ENCODE assay signal across 8 cellular contexts in genomic region chr12:51923506-51924365, GRCh38. TPM values are rescaled to one million over a fixed set of nuclear protein-coding genes. Genes with fewer than 3 reads are reported as not detected.
DNase-seq lines count a peak whose midpoint lies in the region; ATAC-seq and TF ChIP-seq lines count a peak whose summit lies in the region.

No MANE protein-coding gene starts in this region.

- ATAC-seq in sciatic nerve (peak; percentile 88), HG03378 (IDR thresholded peaks at IDR 0.05; ENCODE audit: unreplicated experiment) (no peak), GM21528 (IDR thresholded peaks at IDR 0.05; ENCODE audit: low FRiP score, unreplicated experiment) (no peak)

- intact Hi-C loops in OCI-LY7 (cut with micrococcal nuclease; ENCODE audit: unreplicated experiment) (no loop called here), cardiac septum (cut with DNase I) (loop anchor here (2.0 kb wide), 2 partner anchors 27 to 57 kb away; no protein-coding TSS in a partner anchor), sciatic nerve (cut with DNase I) (no loop called here)

- H3K4me1 ChIP-seq in OCI-LY7 (ENCODE audit: insufficient read depth, low read length, poor library complexity, severe bottlenecking), result peaks cover 18% of the 10 kb centered on the region

- H4K20me1 ChIP-seq in OCI-LY7 (ENCODE audit: insufficient read depth, low read length), result no peaks in the 10 kb centered on the region

- DNase-seq in D341Med (ENCODE audit: low spot score) (peak; percentile 87), OCI-LY7 (ENCODE audit: low spot score) (peak; percentile 29), cardiac septum (ENCODE audit: low spot score) (peak; percentile 87), sciatic nerve (ENCODE audit: low spot score) (peak; percentile 81), GM19240 (ENCODE audit: insufficient read length, low spot score) (no peak)
- DNase-seq in activated effector memory CD4-positive, alpha-beta T cell treated with Interleukin-2 at 50 U/mL for 16 hours, result peak; percentile 23

- no peak overlapping the region for H3K4me3 ChIP-seq in OCI-LY7 (ENCODE audit: low read depth, low read length, poor library complexity, severe bottlenecking)

- no TSS peak for BruUV-seq in OCI-LY7 (replicated peaks; lab: Mats Ljungman, UMichigan)

- CTCF ChIA-PET in OCI-LY7 (lab: Charles Lee; ENCODE audit: unreplicated experiment), result no interaction called here

- POLR2A ChIA-PET in OCI-LY7 (lab: Charles Lee), result no interaction called here

- H3K9me3 ChIP-seq in OCI-LY7 (ENCODE audit: low read length), result no peaks in the 10 kb centered on the region

- H3K79me2 ChIP-seq in OCI-LY7 (ENCODE audit: insufficient read depth, low read depth, low read length), result no peaks in the 10 kb centered on the region

- H2AFZ ChIP-seq in OCI-LY7 (ENCODE audit: low read length), result peak overlapping the region; percentile 35; the same call in 1 of the 2 replicates

- H3K4me2 ChIP-seq in OCI-LY7 (ENCODE audit: low read length), result no peak overlapping the region

- H3K9me2 ChIP-seq in OCI-LY7 (ENCODE audit: insufficient read depth, low read length), result no peaks in the 10 kb centered on the region

- peak; percentile 80 for TF ChIP-seq CTCF in OCI-LY7 (conservative IDR thresholded peaks at IDR 0.05; ENCODE audit: low read length)

- H3K27ac ChIP-seq in OCI-LY7 (ENCODE audit: low read depth, low read length, poor library complexity, severe bottlenecking), result no peak overlapping the region

- H3K36me3 ChIP-seq in OCI-LY7 (ENCODE audit: insufficient read depth, low read length), result no peaks in the 10 kb centered on the region

RNA-seq across cellular contexts. Expression of gene ACVRL1, which starts 16.4 kb away (rescaled TPM):
- not detected in 2 replicates for total RNA-seq in OCI-LY7 (2014; rRNA removed; shearing (Covaris generic))
- total RNA-seq in OCI-LY7 (2022) (not detected in 2 replicates), cardiac septum (31.1 TPM), sciatic nerve (57.6 TPM)

RNA-seq across cellular contexts. Expression of gene ACVR1B, which starts 27.8 kb away (rescaled TPM):
- total RNA-seq in OCI-LY7 (2014; rRNA removed; shearing (Covaris generic)), result 3.0 and 4.1 TPM in 2 replicates
- 6.1 and 6.8 TPM in 2 replicates for total RNA-seq in OCI-LY7 (2022)
- 9.3 TPM for total RNA-seq in cardiac septum
- 23.9 TPM for total RNA-seq in sciatic nerve

RNA-seq across cellular contexts. Expression of gene ANKRD33, which starts 35.8 kb away (rescaled TPM):
- total RNA-seq in OCI-LY7 (2014; rRNA removed; shearing (Covaris generic)), result not detected in 2 replicates
- total RNA-seq in OCI-LY7 (2022) (not detected in 2 replicates), cardiac septum (not detected), sciatic nerve (0.76 TPM)

Comparison
In these comparisons a context has a peak if more than half of its experiments do, and no peak if none do; other contexts are left out.
1. RNA of gene ACVRL1, which starts 16.4 kb away (total RNA-seq): 57.6 TPM in sciatic nerve (single experiment) and 31.1 TPM in cardiac septum (single experiment); not detected in OCI-LY7; every median in the first group is over 10 times any median in the second.